Comparison of ENCODE assay signal across 1 cellular context in genomic region chr6:124961784-124962611, GRCh38.
TF ChIP-seq lines count a peak whose summit lies in the region.

TSS of gene RNF217 (plus strand) at chr6:124962437. CDS start at chr6:124962545, 108 bp downstream.

TF ChIP-seq in K562, 482 proteins besides CTCF, POLR2A, EP300 and RAD21 (continued from another document and continues in another):
- TF ChIP-seq CREB5 (CRISPR knock-in tag; IDR thresholded peaks at IDR 0.05) (no peak), THAP12 (CRISPR knock-in tag; IDR thresholded peaks at IDR 0.05) (peak; percentile 73), KAT8 (IDR thresholded peaks at IDR 0.05; ENCODE audit: low read depth) (no peak), ZNF282 (CRISPR knock-in tag; IDR thresholded peaks at IDR 0.05) (no peak), POU5F1 (IDR thresholded peaks at IDR 0.05; ENCODE audit: borderline replicate concordance, low read depth, low read length, partially characterized antibody) (no peak), ARID3A (IDR thresholded peaks at IDR 0.05; ENCODE audit: borderline replicate concordance, low read depth, low read length) (no peak), SMARCC2 (IDR thresholded peaks at IDR 0.05; ENCODE audit: low read depth) (no peak), ATF7 (IDR thresholded peaks at IDR 0.05) (0 out of 2 replicates have a peak, but pooled peaks have one; percentile 18), HDGF (IDR thresholded peaks at IDR 0.05) (no peak), NFE2L1 (tag; IDR thresholded peaks at IDR 0.05; ENCODE audit: borderline replicate concordance, low read depth) (no peak), VEZF1 (CRISPR knock-in tag; IDR thresholded peaks at IDR 0.05) (peak; percentile 68; the same call in 1 of the 2 replicates), RUNX1 (IDR thresholded peaks at IDR 0.05; ENCODE audit: low read depth) (no peak), ZNF143 (CRISPR knock-in tag; IDR thresholded peaks at IDR 0.05) (no peak), TSHZ1 (CRISPR knock-in tag; IDR thresholded peaks at IDR 0.05) (no peak), TAF9B (IDR thresholded peaks at IDR 0.05; ENCODE audit: partially characterized antibody) (no peak), BRD4 (IDR thresholded peaks at IDR 0.05) (no peak), MAX (CRISPR knock-in tag; IDR thresholded peaks at IDR 0.05) (peak; percentile 15; the same call in 1 of the 2 replicates), DNMT1 (IDR thresholded peaks at IDR 0.05) (no peak), U2AF1 (optimal IDR thresholded peaks at IDR 0.05; ENCODE audit: low read depth, low read length) (no peak), ZBTB33 (CRISPR knock-in tag; IDR thresholded peaks at IDR 0.05) (no peak), FIP1L1 (IDR thresholded peaks at IDR 0.05; ENCODE audit: low read depth, low read length, poor library complexity, severe bottlenecking) (no peak), UBTF (IDR thresholded peaks at IDR 0.05; ENCODE audit: borderline replicate concordance in 1 of 2, low read depth in 2 of 2, low read length in 2 of 2) (peak; percentile 78 to 87; a peak in 3 of 4 replicates), XRCC4 (IDR thresholded peaks at IDR 0.05; ENCODE audit: extremely low read depth, insufficient read depth, insufficient read length) (no peak), MTF1 (CRISPR knock-in tag; IDR thresholded peaks at IDR 0.05; ENCODE audit: borderline replicate concordance) (no peak), ZNF699 (CRISPR knock-in tag; IDR thresholded peaks at IDR 0.05; ENCODE audit: insufficient replicate concordance) (no peak), ZFP1 (CRISPR knock-in tag; IDR thresholded peaks at IDR 0.05) (no peak), HNRNPH1 (optimal IDR thresholded peaks at IDR 0.05; ENCODE audit: low read depth, low read length) (no peak), NCOA1 (IDR thresholded peaks at IDR 0.05; ENCODE audit: low read depth) (no peak), ZNF41 (CRISPR knock-in tag; conservative IDR thresholded peaks at IDR 0.05) (no peak), ELK1 (CRISPR knock-in tag; IDR thresholded peaks at IDR 0.05) (no peak), RBM14 (IDR thresholded peaks at IDR 0.05; ENCODE audit: borderline replicate concordance, insufficient read depth, low read depth, low read length) (no peak), GTF3C2 (IDR thresholded peaks at IDR 0.05; ENCODE audit: borderline replicate concordance, extremely low read depth, insufficient read length) (no peak), BMI1 (IDR thresholded peaks at IDR 0.05; ENCODE audit: low read length) (no peak), ZNF778 (CRISPR knock-in tag; IDR thresholded peaks at IDR 0.05) (no peak), PURB (CRISPR knock-in tag; IDR thresholded peaks at IDR 0.05; ENCODE audit: low read depth) (no peak), ZNF740 (CRISPR knock-in tag; IDR thresholded peaks at IDR 0.05) (no peak), ZNF740 (tag; IDR thresholded peaks at IDR 0.05) (no peak), RFX7 (CRISPR knock-in tag; IDR thresholded peaks at IDR 0.05) (no peak), NELFE (IDR thresholded peaks at IDR 0.05; ENCODE audit: insufficient read depth, insufficient read length) (no peak), FOXA1 (IDR thresholded peaks at IDR 0.05; ENCODE audit: borderline replicate concordance) (no peak), ZNF316 (IDR thresholded peaks at IDR 0.05) (no peak)
